ENCODE assay signal across 8 cellular contexts in genomic region chr14:55580401-55581010, GRCh38. TPM values are rescaled to one million over a fixed set of nuclear protein-coding genes. Genes with fewer than 3 reads are reported as not detected.
DNase-seq lines count a peak whose midpoint lies in the region; ATAC-seq and TF ChIP-seq lines count a peak whose summit lies in the region.

No MANE protein-coding gene starts in this region.

- peak; percentile 52 for ATAC-seq in GM19452 (IDR thresholded peaks at IDR 0.05; ENCODE audit: unreplicated experiment)
- ATAC-seq in HG03558 (IDR thresholded peaks at IDR 0.05; ENCODE audit: extremely low read depth, unreplicated experiment) = peak; percentile 19
- ATAC-seq in activated CD4-positive, CD25-positive, alpha-beta regulatory T cell treated with anti-CD3 and anti-CD28 coated beads, Interleukin-2, amount 50 U/mL, for 24 hours = peak; percentile 51 to 59
- ATAC-seq in right lobe of liver = peak; percentile 37 to 42 (median 40)

- 0% methylated on average over 5 of the region's 76 CpGs for WGBS in right lobe of liver (ENCODE audit: insufficient coverage, low coverage, low lambda C conversion rate, missing lambda C conversion rate)

- H3K27me3 ChIP-seq in right lobe of liver = no peaks in the 10 kb centered on the region

- intact Hi-C loops in right lobe of liver (cut with DNase I) = no loop called here

- peaks cover 0 to 42% (median 14%) of the 10 kb centered on the region in 4 donors for H3K4me1 ChIP-seq in right lobe of liver

- no peaks in the 10 kb centered on the region for H3K36me3 ChIP-seq in right lobe of liver

- H3K4me3 ChIP-seq in choroid plexus epithelial cell (ENCODE audit: low read depth, low read length) = peak overlapping the region; percentile 88
- peak overlapping the region; percentile 81 to 83 (median 81) for H3K4me3 ChIP-seq in right lobe of liver

- TF ChIP-seq CTCF in choroid plexus epithelial cell (conservative IDR thresholded peaks at IDR 0.05; ENCODE audit: low read depth, low read length) (no peak), right lobe of liver (IDR thresholded peaks at IDR 0.05) (peak in 1 of 4 donors; percentile 3)

- H3K27ac ChIP-seq in right lobe of liver = peak overlapping the region; percentile 59 to 88 (median 75)

- H3K9me3 ChIP-seq in right lobe of liver = no peaks in the 10 kb centered on the region

- TF ChIP-seq POLR2A in right lobe of liver (IDR thresholded peaks at IDR 0.05) = no peak

- DNase-seq in C1 segment of cervical spinal cord (lab: John Stamatoyannopoulos, UW) (peak in 9 of 14 donors; percentile 32 to 75 (median 64)), choroid plexus epithelial cell (ENCODE audit: low read depth) (no peak), right lobe of liver (peak; percentile 55 to 70 (median 58)), kidney glomerular epithelial cell (lab: John Stamatoyannopoulos, UW) (no peak)
- peak in 2 of 3 donors; percentile 27 to 41 for DNase-seq in stimulated activated CD4-positive, alpha-beta T cell treated with anti-CD3 and anti-CD28 coated beads, TNF-alpha, amount 100 ng/mL, for 1 hour (ENCODE audit: low read depth in 3 of 3, low spot score in 1 of 3)

RNA-seq across cellular contexts. Expression of gene KTN1, which starts 0.5 kb away (rescaled TPM):
- total RNA-seq in right lobe of liver = 10 to 100 TPM; 55.8 to 90.8 (median 64.1) TPM

Comparison
In these comparisons a context has a peak if more than half of its experiments do, and no peak if none do; other contexts are left out.
1. DNase-seq: peak in C1 segment of cervical spinal cord (9 of 14), right lobe of liver (3 of 3) and stimulated activated CD4-positive, alpha-beta T cell treated with anti-CD3 and anti-CD28 coated beads, TNF-alpha, amount 100 ng/mL, for 1 hour (2 of 3); none in choroid plexus epithelial cell (single experiment) and kidney glomerular epithelial cell (single experiment).
2. Peak in every context shown above with its lines, with median percentiles within 50 percentile points of each other: ATAC-seq.